Comparison of ENCODE assay signal across 8 cellular contexts in the genomic region with DNA sequence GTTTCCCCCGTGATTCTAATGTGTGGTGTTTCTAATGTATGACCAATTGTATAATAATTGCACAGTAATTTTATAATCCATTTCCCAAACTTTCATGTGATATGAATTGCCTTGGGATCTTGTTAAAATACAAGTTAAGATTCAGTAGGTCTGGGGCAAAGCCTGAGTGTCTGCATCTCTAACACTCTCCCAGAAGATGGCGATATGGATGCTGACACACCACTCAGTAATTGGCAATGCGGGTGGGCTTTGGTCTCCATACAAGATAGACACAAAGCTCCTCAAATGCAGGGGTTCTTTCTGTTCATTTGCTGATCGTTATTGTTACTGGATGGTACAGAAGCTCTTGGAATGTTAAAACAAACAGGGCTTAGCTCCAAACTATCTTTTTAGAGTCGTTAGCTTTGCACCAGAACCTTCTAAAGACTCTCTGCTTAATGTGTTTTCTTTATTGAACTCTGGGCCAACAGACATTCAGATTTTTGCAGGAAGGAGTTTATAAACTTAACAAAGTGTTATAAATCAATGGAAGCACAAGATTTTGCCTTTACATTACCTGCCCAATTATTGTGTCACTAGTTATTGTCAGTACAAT. TPM values are rescaled to one million over a fixed set of nuclear protein-coding genes. Genes with fewer than 3 reads are reported as not detected.
DNase-seq lines count a peak whose midpoint lies in the region; ATAC-seq and TF ChIP-seq lines count a peak whose summit lies in the region.

No MANE protein-coding gene starts in this region.

- 23% methylated on average over 5 of the region's 5 CpGs for WGBS in prostate gland

- intact Hi-C loops in prostate gland (cut with DNase I) (no loop called here), left cardiac atrium (cut with DNase I) (loop anchor here in 1 of 2 donors (10.0 kb wide), 1 partner anchor 468 kb away; no protein-coding TSS in a partner anchor)

- DNase-seq in GM12864 (ENCODE audit: low read depth) (no peak), WERI-Rb-1 (peak; percentile 23), myocyte (ENCODE audit: low read depth) (peak; percentile 19), prostate gland (ENCODE audit: low spot score) (no peak), epidermal melanocyte (ENCODE audit: insufficient read length, low spot score) (no peak), left cardiac atrium (no peak)
- no peak for DNase-seq in stimulated activated naive CD4-positive, alpha-beta T cell treated with Interleukin-2 at 50 U/mL for 16 hours (lab: John Stamatoyannopoulos, UW)

- no peaks in the 10 kb centered on the region for H3K9me3 ChIP-seq in WERI-Rb-1 (ENCODE audit: severe bottlenecking)
- H3K9me3 ChIP-seq in prostate gland, result no peaks in the 10 kb centered on the region

- H3K27me3 ChIP-seq in WERI-Rb-1 (ENCODE audit: insufficient read depth, low read depth, severe bottlenecking) (no peaks in the 10 kb centered on the region), prostate gland (replicated peaks; ENCODE audit: insufficient read depth) (no peaks in the 10 kb centered on the region)

- TF ChIP-seq CTCF in GM12864 (IDR thresholded peaks at IDR 0.05; ENCODE audit: low read depth, low read length, missing control alignments) (peak; percentile 46), WERI-Rb-1 (IDR thresholded peaks at IDR 0.05; ENCODE audit: low read depth, low read length) (peak; percentile 67), prostate gland (IDR thresholded peaks at IDR 0.05) (peak in 1 of 4 experiments; percentile 7)

- ATAC-seq in HG03571 (IDR thresholded peaks at IDR 0.05; ENCODE audit: unreplicated experiment), result peak; percentile 67
- ATAC-seq in left cardiac atrium, result no peak

- H3K4me3 ChIP-seq in GM12864 (ENCODE audit: low read depth, low read length) (no peak overlapping the region), WERI-Rb-1 (ENCODE audit: low read depth, low read length) (no peak overlapping the region), prostate gland (no peak overlapping the region)

- no peak overlapping the region for H3K27ac ChIP-seq in WERI-Rb-1
- H3K27ac ChIP-seq in prostate gland, result no peak overlapping the region

- H3K36me3 ChIP-seq in WERI-Rb-1, result no peaks in the 10 kb centered on the region
- no peaks in the 10 kb centered on the region for H3K36me3 ChIP-seq in prostate gland

- H3K4me1 ChIP-seq in prostate gland (replicated peaks), result no peaks in the 10 kb centered on the region

- no peak for TF ChIP-seq POLR2A in prostate gland (IDR thresholded peaks at IDR 0.05)

RNA-seq across cellular contexts. Expression of gene ANO3, which starts 45.4 kb away (rescaled TPM):
- not detected in 2 replicates for total RNA-seq in myocyte
- not detected for polyA plus RNA-seq in myocyte (2012)
- total RNA-seq in prostate gland, result under 1 TPM in 1 of 2 donors, not detected in 1; 0.68 TPM
- under 1 TPM; 0.53 to 0.73 TPM for total RNA-seq in left cardiac atrium

Comparison
In these comparisons a context has a peak if more than half of its experiments do, and no peak if none do; other contexts are left out.
1. DNase-seq: peak in WERI-Rb-1 (single experiment) and myocyte (single experiment); none in GM12864 (single experiment), prostate gland (single experiment), epidermal melanocyte (single experiment), stimulated activated naive CD4-positive, alpha-beta T cell treated with Interleukin-2 at 50 U/mL for 16 hours (single experiment) and left cardiac atrium (single experiment).